ENCODE assay signal across 36 cellular contexts in the genomic region with DNA sequence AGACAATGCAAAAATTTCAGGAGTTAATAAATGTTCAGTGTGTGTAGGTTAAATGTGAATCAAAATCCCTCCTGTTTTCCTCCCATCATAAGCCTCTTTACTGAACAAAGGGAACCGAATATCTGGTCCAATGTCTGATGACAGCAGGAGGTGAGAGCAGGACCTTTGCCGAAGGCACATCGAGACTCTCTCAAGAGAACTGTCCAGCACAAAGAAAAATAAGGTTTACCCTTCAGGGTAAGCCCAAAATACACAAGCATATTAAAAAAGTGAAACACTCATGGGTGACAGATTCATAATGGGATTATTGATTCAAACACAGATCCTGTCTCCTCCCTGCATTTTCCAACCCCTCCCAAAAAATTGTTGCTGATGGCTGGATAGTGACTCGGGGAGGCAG. TPM values are rescaled to one million over a fixed set of nuclear protein-coding genes. Genes with fewer than 3 reads are reported as not detected.
"Had no signal": no experiment of that assay in that cellular context is flagged by ENCODE, and none has a peak within 500 bp of the region (broad histone marks: within the 10 kb centered on the region; RNA-seq: fewer than 3 reads in every experiment).

No MANE protein-coding gene starts in this region.

- H3K27ac ChIP-seq: adrenal gland, body of pancreas, brain microvascular endothelial cell, breast epithelium, VCaP had no signal

- ATAC-seq: activated CD8-positive, alpha-beta T cell treated with anti-CD3 and anti-CD28 coated beads for 36 hours; activated naive CD4-positive, alpha-beta T cell treated with anti-CD3 and anti-CD28 coated beads, Interleukin-2, amount 50 U/mL, for 72 hours; activated T-cell treated with anti-CD3 and anti-CD28 coated beads, Interleukin-2, amount 50 U/mL, for 4 hours; activated T-cell treated with anti-CD3 and anti-CD28 coated beads, Interleukin-2, amount 50 U/mL, for 72 hours; activated T-helper 17 cell treated with anti-CD3 and anti-CD28 coated beads, Interleukin-2, amount 50 U/mL, for 72 hours; body of pancreas had no signal

- DNase-seq: activated B cell treated with CpG ODN at 0.5 μM for 24 hours; activated CD4-positive, alpha-beta memory T cell treated with anti-CD3 and anti-CD28 coated beads for 36 hours; activated CD4-positive, alpha-beta T cell treated with anti-CD3 and anti-CD28 coated beads for 4 hours; activated CD4-positive, alpha-beta T cell treated with anti-CD3 and anti-CD28 coated beads, Interleukin-2, amount 10 ng/mL, durations not matched to agents 24 days and 14 days; activated CD4-positive, alpha-beta T cell treated with anti-CD3 and anti-CD28 coated beads, Interleukin-2, amount 50 U/mL, for 1 hour; activated CD4-positive, alpha-beta T cell treated with anti-CD3 and anti-CD28 coated beads, Interleukin-2, amount 50 U/mL, for 4 hours; activated CD4-positive, CD25-positive, alpha-beta regulatory T cell treated with anti-CD3 and anti-CD28 coated beads, Interleukin-2, amount 50 U/mL, for 72 hours; activated CD8-positive, alpha-beta memory T cell treated with anti-CD3 and anti-CD28 coated beads, Interleukin-2, amount 50 U/mL, for 4 hours; activated CD8-positive, alpha-beta T cell treated with anti-CD3 and anti-CD28 coated beads for 36 hours; activated effector memory CD4-positive, alpha-beta T cell treated with anti-CD3 and anti-CD28 coated beads, Interleukin-2, amount 50 U/mL, for 16 hours; activated gamma-delta T cell treated with Interleukin-2 at 50 U/mL for 16 hours; activated naive CD4-positive, alpha-beta T cell; activated naive CD4-positive, alpha-beta T cell treated with anti-CD3 and anti-CD28 coated beads for 36 hours; activated naive CD4-positive, alpha-beta T cell treated with anti-CD3 and anti-CD28 coated beads, Interleukin-2, amount 50 U/mL, for 16 hours; activated naive CD8-positive, alpha-beta T cell treated with anti-CD3 and anti-CD28 coated beads for 36 hours; activated T-cell treated with anti-CD3 and anti-CD28 coated beads for 4 hours; activated T-cell treated with anti-CD3 and anti-CD28 coated beads, Interleukin-2, amount 50 U/mL, for 1 hour; activated T-cell treated with anti-CD3 and anti-CD28 coated beads, Interleukin-2, amount 50 U/mL, for 4 hours; activated T-cell treated with anti-CD3 and anti-CD28 coated beads, Interleukin-2, amount 50 U/mL, for 72 hours; adrenal gland; amniotic stem cell; aorta; body of pancreas; brain microvascular endothelial cell; central memory CD4-positive, alpha-beta T cell; T-helper 2 cell; T-helper 9 cell had no signal

- H3K9me3 ChIP-seq: adrenal gland, body of pancreas had no signal

- H3K36me3 ChIP-seq: adrenal gland, brain microvascular endothelial cell, breast epithelium had no signal

- H3K4me1 ChIP-seq: breast epithelium had no signal

- H3K4me3 ChIP-seq: adrenal gland, body of pancreas, breast epithelium had no signal

RNA-seq across cellular contexts. Expression of a gene that starts 4.2 kb away (rescaled TPM):
- total RNA-seq: activated B cell treated with CpG ODN at 0.5 μM for 24 hours; activated CD4-positive, alpha-beta memory T cell treated with anti-CD3 and anti-CD28 coated beads for 36 hours; activated CD4-positive, alpha-beta T cell treated with anti-CD3 and anti-CD28 coated beads, Interleukin-2, amount 10 ng/mL, durations not matched to agents 24 days and 14 days; activated CD8-positive, alpha-beta memory T cell treated with anti-CD3 and anti-CD28 coated beads for 36 hours; activated CD8-positive, alpha-beta T cell treated with anti-CD3 and anti-CD28 coated beads for 36 hours; activated naive CD4-positive, alpha-beta T cell treated with anti-CD3 and anti-CD28 coated beads for 36 hours; activated naive CD4-positive, alpha-beta T cell treated with anti-CD3 and anti-CD28 coated beads, Interleukin-2, amount 50 U/mL, for 72 hours; activated naive CD8-positive, alpha-beta T cell treated with anti-CD3 and anti-CD28 coated beads for 36 hours; activated T-cell treated with anti-CD3 and anti-CD28 coated beads, Interleukin-2, amount 50 U/mL, for 4 hours; activated T-cell treated with anti-CD3 and anti-CD28 coated beads, Interleukin-2, amount 50 U/mL, for 72 hours; activated T-helper 1 cell treated with anti-CD3 and anti-CD28 coated beads, Interleukin-12 subunit alpha, Interleukin-12 subunit beta, Interleukin-2, Interleukin-4 antibody, amounts not matched to agents 30 ng/mL and 10 ng/mL and 1 ng/mL, durations not matched to agents 14 hours and 24 hours and 36 hours; activated T-helper 17 cell treated with anti-CD3 and anti-CD28 coated beads, Interleukin-2, amount 50 U/mL, for 72 hours; adrenal gland; aorta; astrocyte; body of pancreas; breast epithelium; cardiac septum; cerebellum had no signal
- polyA plus RNA-seq: adrenal gland, aorta had no signal
